ENCODE assay signal across 9 cellular contexts in genomic region chr18:77107218-77107815, GRCh38. TPM values are rescaled to one million over a fixed set of nuclear protein-coding genes. Genes with fewer than 3 reads are reported as not detected.
DNase-seq lines count a peak whose midpoint lies in the region; ATAC-seq and TF ChIP-seq lines count a peak whose summit lies in the region.
"Had no signal": no experiment of that assay in that cellular context is flagged by ENCODE, and none has a peak within 500 bp of the region (broad histone marks: within the 10 kb centered on the region; RNA-seq: fewer than 3 reads in every experiment).

No MANE protein-coding gene starts in this region.

- H3K27ac ChIP-seq in CD8-positive, alpha-beta T cell (ENCODE audit: low read depth, low read length): peak overlapping the region; percentile 27
- H3K27ac ChIP-seq in VCaP (peak overlapping the region; percentile 94), gastroesophageal sphincter (peak overlapping the region in 3 of 4 donors; percentile 58 to 76 (median 74)), psoas muscle (peak overlapping the region; percentile 83), endodermal cell (ENCODE audit: low read depth, low read length) (no peak overlapping the region)

- TF ChIP-seq CTCF in CD8-positive, alpha-beta T cell (IDR thresholded peaks at IDR 0.05): no peak
- TF ChIP-seq CTCF in VCaP (conservative IDR thresholded peaks at IDR 0.05) (peak; percentile 20; the same call in 1 of the 2 replicates), gastroesophageal sphincter (IDR thresholded peaks at IDR 0.05) (no peak), psoas muscle (IDR thresholded peaks at IDR 0.05) (no peak), endodermal cell (conservative IDR thresholded peaks at IDR 0.05) (no peak)

- H3K36me3 Mint-ChIP-seq in CD8-positive, alpha-beta T cell: peaks cover 55% of the 10 kb centered on the region
- peaks cover 10% of the 10 kb centered on the region for H3K36me3 Mint-ChIP-seq in endodermal cell (ENCODE audit: low read depth)

- H3K9me3 Mint-ChIP-seq in CD8-positive, alpha-beta T cell: no peaks in the 10 kb centered on the region
- no peaks in the 10 kb centered on the region for H3K9me3 Mint-ChIP-seq in endodermal cell

- H3K9ac ChIP-seq in endodermal cell (ENCODE audit: extremely low read depth, low read length, poor library complexity, severe bottlenecking): no peak overlapping the region

- no peaks in the 10 kb centered on the region for H3K27me3 ChIP-seq in CD8-positive, alpha-beta T cell (ENCODE audit: insufficient read depth, low read length)
- H3K27me3 ChIP-seq in gastroesophageal sphincter (no peaks in the 10 kb centered on the region), psoas muscle (ENCODE audit: insufficient read depth in 3 of 3, low read length in 2 of 3) (no peaks in the 10 kb centered on the region), endodermal cell (ENCODE audit: control insufficient read depth, insufficient read depth, low read length, poor library complexity, severe bottlenecking) (no peaks in the 10 kb centered on the region)

- no peaks in the 10 kb centered on the region for H3K27me3 Mint-ChIP-seq in CD8-positive, alpha-beta T cell (ENCODE audit: low read depth)
- H3K27me3 Mint-ChIP-seq in endodermal cell (ENCODE audit: insufficient read depth): no peaks in the 10 kb centered on the region

- CTCF ChIA-PET in CD8-positive, alpha-beta T cell (lab: Charles Lee): interaction anchor here (0.8 to 3.3 kb wide), 4 partner anchors 16 to 107 kb away, joined by 3 to 22 read pairs (median 6); partner anchors contain the start of gene MBP

- DNase-seq in CD8-positive, alpha-beta T cell: peak in 1 of 7 experiments; percentile 46
- DNase-seq in psoas muscle (peak in 1 of 2 donors; percentile 39), MV-4-11 (lab: John Stamatoyannopoulos, UW) (no peak), endodermal cell (no peak)

- WGBS in gastroesophageal sphincter (ENCODE audit: low coverage in 1 of 2), 2 donors: 55 to 67% methylated on average over 4 to 5 of the region's 6 CpGs
- WGBS in psoas muscle, 3 donors: 32 to 56% (median 43%) methylated on average over 6 of the region's 6 CpGs
- 87 to 92% methylated on average over 6 of the region's 6 CpGs for WGBS in endodermal cell (ENCODE audit: insufficient coverage in 1 of 2, insufficient read length in 1 of 2), 2 experiments

- no peak for ATAC-seq in CD8-positive, alpha-beta T cell
- no peak for ATAC-seq in gastroesophageal sphincter
- ATAC-seq in psoas muscle: peak in 2 of 4 donors; percentile 12 to 42
- no peak for ATAC-seq in GM19397 (IDR thresholded peaks at IDR 0.05; ENCODE audit: unreplicated experiment)
- ATAC-seq in HG03521 (IDR thresholded peaks at IDR 0.05; ENCODE audit: unreplicated experiment): no peak

- peaks cover 86% of the 10 kb centered on the region for H3K4me1 ChIP-seq in CD8-positive, alpha-beta T cell (ENCODE audit: insufficient read depth, low read length)
- peaks cover 0 to 57% (median 20%) of the 10 kb centered on the region in 3 donors for H3K4me1 ChIP-seq in gastroesophageal sphincter
- peaks cover 69% of the 10 kb centered on the region for H3K4me1 ChIP-seq in psoas muscle
- no peaks in the 10 kb centered on the region for H3K4me1 ChIP-seq in endodermal cell (ENCODE audit: control insufficient read depth, insufficient read depth, low read length)

- peaks cover 94% of the 10 kb centered on the region for H3K4me1 Mint-ChIP-seq in CD8-positive, alpha-beta T cell (ENCODE audit: low read depth)
- peaks cover 21% of the 10 kb centered on the region for H3K4me1 Mint-ChIP-seq in endodermal cell

- H3K4me3 Mint-ChIP-seq in CD8-positive, alpha-beta T cell: peak overlapping the region; percentile 12
- H3K4me3 Mint-ChIP-seq in endodermal cell: no peak overlapping the region

- TF ChIP-seq POLR2A in gastroesophageal sphincter (IDR thresholded peaks at IDR 0.05): no peak

- H3K9me3 ChIP-seq in CD8-positive, alpha-beta T cell (ENCODE audit: low read length): no peaks in the 10 kb centered on the region
- no peaks in the 10 kb centered on the region for H3K9me3 ChIP-seq in gastroesophageal sphincter
- H3K9me3 ChIP-seq in psoas muscle: no peaks in the 10 kb centered on the region
- H3K9me3 ChIP-seq in endodermal cell (ENCODE audit: control insufficient read depth, low read length): no peaks in the 10 kb centered on the region

- H3K27ac Mint-ChIP-seq in CD8-positive, alpha-beta T cell: peak overlapping the region; percentile 94
- H3K27ac Mint-ChIP-seq in endodermal cell: no peak overlapping the region

- intact Hi-C loops in CD8-positive, alpha-beta T cell (cut with DNase I, micrococcal nuclease): loop anchor here (2.0 to 10.0 kb wide), 3 partner anchors 17 to 283 kb away; partner anchors contain the start of gene ZNF236 (in 1 of the 2)
- intact Hi-C loops in psoas muscle (cut with DNase I): no loop called here

- TF ChIP-seq EP300 in gastroesophageal sphincter (IDR thresholded peaks at IDR 0.05): no peak

- H3K36me3 ChIP-seq in CD8-positive, alpha-beta T cell (ENCODE audit: insufficient read depth, low read length): peaks cover 7% of the 10 kb centered on the region
- H3K36me3 ChIP-seq in gastroesophageal sphincter (no peaks in the 10 kb centered on the region), psoas muscle (ENCODE audit: insufficient read depth in 1 of 2, low read depth in 1 of 2) (peaks cover 0 to 7% of the 10 kb centered on the region in 2 donors), endodermal cell (ENCODE audit: control insufficient read depth, insufficient read depth, low read length) (no peaks in the 10 kb centered on the region)

- POLR2A ChIA-PET in CD8-positive, alpha-beta T cell (lab: Charles Lee): interaction anchor here (0.9 to 8.6 kb wide), 11 partner anchors 8 to 53 kb away, joined by 3 to 63 read pairs (median 4); partner anchors contain the start of gene MBP

- H3K4me3 ChIP-seq in CD8-positive, alpha-beta T cell (ENCODE audit: low read depth, low read length): no peak overlapping the region
- H3K4me3 ChIP-seq in gastroesophageal sphincter (no peak overlapping the region), psoas muscle (peak overlapping the region; percentile 33), endodermal cell (ENCODE audit: low read length) (no peak overlapping the region)

RNA-seq across cellular contexts. Expression of gene MBP, which starts 25.3 kb away (rescaled TPM):
- 10 to 100 TPM; 67.9 to 70.7 TPM for total RNA-seq in CD8-positive, alpha-beta T cell
- total RNA-seq in gastroesophageal sphincter (10 to 100 TPM; 23.2 to 34.7 (median 28.2) TPM), psoas muscle (10 to 100 TPM; 51.6 to 88.2 (median 78.6) TPM), endodermal cell (10 to 100 TPM; 16.3 to 19.0 TPM)
- polyA plus RNA-seq in psoas muscle: 10 to 100 TPM; 16.4 to 43.9 (median 40.8) TPM
- polyA plus RNA-seq in endodermal cell (2013, experiment 1 of 2): 2.6 TPM
- 2.1 TPM for polyA plus RNA-seq in endodermal cell (2013, experiment 2 of 2)
- total RNA-seq: Daoy had no signal

Comparison
In these comparisons a context has a peak if more than half of its experiments do, and no peak if none do; other contexts are left out.
1. intact Hi-C loops: an anchor here in CD8-positive, alpha-beta T cell (2.0 to 10.0 kb wide); none called in psoas muscle.